1 cellular context compared by ENCODE assay signal in genomic region chr18:9848170-9848854, GRCh38.
TF ChIP-seq lines count a peak whose summit lies in the region.

No MANE protein-coding gene starts in this region.

TF ChIP-seq in K562, 482 proteins besides CTCF, POLR2A, EP300 and RAD21 (continued from another document and continues in another):
- TF ChIP-seq SMARCA4 (IDR thresholded peaks at IDR 0.05) (peak; percentile 70; the same call in 1 of the 2 replicates), PREB (CRISPR knock-in tag; IDR thresholded peaks at IDR 0.05) (no peak), ZNF449 (CRISPR knock-in tag; IDR thresholded peaks at IDR 0.05) (no peak), FOXP1 (CRISPR knock-in tag; IDR thresholded peaks at IDR 0.05) (no peak), CBX8 (IDR thresholded peaks at IDR 0.05; ENCODE audit: borderline replicate concordance, extremely low read depth, low read depth, low read length, poor library complexity, severe bottlenecking) (no peak), PATZ1 (CRISPR knock-in tag; IDR thresholded peaks at IDR 0.05; ENCODE audit: borderline replicate concordance) (no peak), TOE1 (IDR thresholded peaks at IDR 0.05; ENCODE audit: borderline replicate concordance) (peak; percentile 38; the same call in 1 of the 2 replicates), TOE1 (CRISPR knock-in tag; IDR thresholded peaks at IDR 0.05; ENCODE audit: borderline replicate concordance, low read depth) (no peak), TCFL5 (CRISPR knock-in tag; conservative IDR thresholded peaks at IDR 0.05) (no peak), LEF1 (IDR thresholded peaks at IDR 0.05) (peak; percentile 27; the same call in 1 of the 2 replicates), HMG20B (CRISPR knock-in tag; IDR thresholded peaks at IDR 0.05) (no peak), PKNOX1 (IDR thresholded peaks at IDR 0.05) (peak; percentile 96), CHD1 (IDR thresholded peaks at IDR 0.05; ENCODE audit: low read length) (no peak), ZHX1 (conservative IDR thresholded peaks at IDR 0.05; ENCODE audit: low read length) (no peak), BCOR (IDR thresholded peaks at IDR 0.05) (peak; percentile 84), CBX2 (IDR thresholded peaks at IDR 0.05; ENCODE audit: insufficient read depth, low read length, poor library complexity, severe bottlenecking) (no peak), ZNF551 (CRISPR knock-in tag; IDR thresholded peaks at IDR 0.05) (no peak), NKRF (IDR thresholded peaks at IDR 0.05; ENCODE audit: borderline replicate concordance) (peak; percentile 48; the same call in 1 of the 2 replicates), POU5F1 (IDR thresholded peaks at IDR 0.05; ENCODE audit: borderline replicate concordance, low read depth, low read length, partially characterized antibody) (no peak), HSF4 (CRISPR knock-in tag; IDR thresholded peaks at IDR 0.05; ENCODE audit: borderline replicate concordance) (no peak), MXD1 (CRISPR knock-in tag; IDR thresholded peaks at IDR 0.05; ENCODE audit: borderline replicate concordance, poor library complexity, severe bottlenecking) (no peak), CBX5 (IDR thresholded peaks at IDR 0.05; ENCODE audit: borderline replicate concordance, low read depth) (no peak), CCAR2 (IDR thresholded peaks at IDR 0.05; ENCODE audit: low read depth, low read length) (no peak), KDM1A (IDR thresholded peaks at IDR 0.05) (peak in 1 of 2 experiments; percentile 71; a peak in 2 of 4 replicates), CREB5 (CRISPR knock-in tag; IDR thresholded peaks at IDR 0.05) (no peak), PHB2 (IDR thresholded peaks at IDR 0.05; ENCODE audit: low read depth) (peak; percentile 83), RBM14 (IDR thresholded peaks at IDR 0.05; ENCODE audit: borderline replicate concordance, insufficient read depth, low read depth, low read length) (no peak), KAT2B (IDR thresholded peaks at IDR 0.05; ENCODE audit: low read depth, low read length) (no peak), E2F8 (IDR thresholded peaks at IDR 0.05; ENCODE audit: low read depth, partially characterized antibody) (peak; percentile 26), CUX1 (CRISPR knock-in tag; IDR thresholded peaks at IDR 0.05) (no peak), GATAD2A (IDR thresholded peaks at IDR 0.05) (peak; percentile 99), ZNF277 (CRISPR knock-in tag; IDR thresholded peaks at IDR 0.05; ENCODE audit: borderline replicate concordance) (no peak), SMARCA5 (IDR thresholded peaks at IDR 0.05) (peak; percentile 87), SMC3 (conservative IDR thresholded peaks at IDR 0.05; ENCODE audit: insufficient read depth, low read depth, low read length) (no peak), PTTG1 (tag; IDR thresholded peaks at IDR 0.05; ENCODE audit: low read depth) (no peak), NCOA6 (IDR thresholded peaks at IDR 0.05) (no peak)
